25 cellular contexts compared by ENCODE assay signal in the genomic region with DNA sequence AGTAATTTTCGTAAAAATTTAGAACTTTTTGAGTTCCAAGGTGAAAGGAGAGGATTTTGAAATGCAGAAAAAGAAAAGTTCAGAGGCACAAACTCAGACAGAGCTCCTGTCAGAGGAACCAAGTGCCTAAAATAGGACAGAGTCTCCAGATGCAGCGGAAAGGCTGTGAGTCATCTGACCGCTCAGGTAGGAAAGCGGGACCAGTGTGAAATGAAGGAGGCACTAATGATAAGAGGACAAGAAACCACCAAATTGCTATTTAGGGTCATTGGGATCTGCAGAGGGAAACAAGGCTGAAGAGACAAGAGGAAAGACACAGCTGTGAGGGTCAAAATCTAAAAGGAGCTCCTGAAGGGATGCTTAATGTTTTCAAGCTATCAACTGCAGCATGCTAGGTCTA.
"Had no signal": no experiment of that assay in that cellular context is flagged by ENCODE, and none has a peak within 500 bp of the region (broad histone marks: within the 10 kb centered on the region; RNA-seq: fewer than 3 reads in every experiment).

No MANE protein-coding gene starts in this region.

- H3K4me3 Mint-ChIP-seq: activated CD4-positive, alpha-beta memory T cell treated with anti-CD3 and anti-CD28 coated beads, Interleukin-2, amount 10 ng/mL, durations not matched to agents 7 days and 5 days; activated CD4-positive, alpha-beta T cell treated with anti-CD3 and anti-CD28 coated beads for 36 hours; activated naive CD8-positive, alpha-beta T cell treated with anti-CD3 and anti-CD28 coated beads, Interleukin-2, amount 10 ng/mL, durations not matched to agents 7 days and 5 days had no signal

- H3K27me3 ChIP-seq: adrenal gland, breast epithelium, colonic mucosa, SJCRH30 had no signal

- H3K9me3 ChIP-seq: adrenal gland, breast epithelium, colonic mucosa, SJCRH30 had no signal

- ATAC-seq: activated CD4-positive, alpha-beta T cell treated with anti-CD3 and anti-CD28 coated beads for 36 hours; Panc1; Right ventricle myocardium inferior had no signal

- H3K36me3 ChIP-seq: colonic mucosa, SJCRH30 had no signal

- H3K4me1 Mint-ChIP-seq: activated CD4-positive, alpha-beta memory T cell treated with anti-CD3 and anti-CD28 coated beads, Interleukin-2, amount 10 ng/mL, durations not matched to agents 7 days and 5 days; activated CD4-positive, alpha-beta T cell treated with anti-CD3 and anti-CD28 coated beads for 36 hours; activated naive CD8-positive, alpha-beta T cell treated with anti-CD3 and anti-CD28 coated beads, Interleukin-2, amount 10 ng/mL, durations not matched to agents 7 days and 5 days had no signal

- H3K27me3 Mint-ChIP-seq: activated CD4-positive, alpha-beta memory T cell treated with anti-CD3 and anti-CD28 coated beads, Interleukin-2, amount 10 ng/mL, durations not matched to agents 7 days and 5 days; activated CD4-positive, alpha-beta T cell treated with anti-CD3 and anti-CD28 coated beads for 36 hours had no signal

- DNase-seq: activated CD4-positive, alpha-beta memory T cell treated with anti-CD3 and anti-CD28 coated beads, Interleukin-2, amount 10 ng/mL, durations not matched to agents 7 days and 5 days; activated CD4-positive, alpha-beta T cell treated with anti-CD3 and anti-CD28 coated beads for 36 hours; activated CD4-positive, alpha-beta T cell treated with anti-CD3 and anti-CD28 coated beads, Interleukin-2, amount 50 U/mL, for 1 hour; activated naive CD4-positive, alpha-beta T cell treated with anti-CD3 and anti-CD28 coated beads, Interleukin-2, amount 50 U/mL, for 16 hours; activated naive CD8-positive, alpha-beta T cell treated with anti-CD3 and anti-CD28 coated beads, Interleukin-2, amount 10 ng/mL, durations not matched to agents 7 days and 5 days; anterior cingulate cortex; caudate nucleus; colonic mucosa; NCI-H1105; NCI-H1436; NCI-H1694 treated with DMSO at 0.1 percent for 48 hours; NCI-H2029 treated with DMSO at 0.1 percent for 48 hours; NCI-H345; NCI-H510A; NCI-H69; NK-92 treated with Interleukin-12 subunit alpha and Interleukin-12 subunit beta, amount 100 ng/mL, for 24 hours; OCI-M1; RPMI8226; SJCRH30; T-helper 2 cell; T1000 had no signal

- H3K27ac ChIP-seq: adrenal gland, breast epithelium, colonic mucosa, SJCRH30 had no signal

- H3K9me3 Mint-ChIP-seq: activated CD4-positive, alpha-beta memory T cell treated with anti-CD3 and anti-CD28 coated beads, Interleukin-2, amount 10 ng/mL, durations not matched to agents 7 days and 5 days; activated naive CD8-positive, alpha-beta T cell treated with anti-CD3 and anti-CD28 coated beads, Interleukin-2, amount 10 ng/mL, durations not matched to agents 7 days and 5 days had no signal

- H3K27ac Mint-ChIP-seq: activated CD4-positive, alpha-beta memory T cell treated with anti-CD3 and anti-CD28 coated beads, Interleukin-2, amount 10 ng/mL, durations not matched to agents 7 days and 5 days; activated CD4-positive, alpha-beta T cell treated with anti-CD3 and anti-CD28 coated beads for 36 hours; activated naive CD8-positive, alpha-beta T cell treated with anti-CD3 and anti-CD28 coated beads, Interleukin-2, amount 10 ng/mL, durations not matched to agents 7 days and 5 days had no signal

- H3K4me3 ChIP-seq: adrenal gland, breast epithelium, colonic mucosa, SJCRH30 had no signal

- H3K36me3 Mint-ChIP-seq: activated naive CD8-positive, alpha-beta T cell treated with anti-CD3 and anti-CD28 coated beads, Interleukin-2, amount 10 ng/mL, durations not matched to agents 7 days and 5 days had no signal

- H3K4me1 ChIP-seq: breast epithelium, colonic mucosa, SJCRH30 had no signal
